In the genomic region with DNA sequence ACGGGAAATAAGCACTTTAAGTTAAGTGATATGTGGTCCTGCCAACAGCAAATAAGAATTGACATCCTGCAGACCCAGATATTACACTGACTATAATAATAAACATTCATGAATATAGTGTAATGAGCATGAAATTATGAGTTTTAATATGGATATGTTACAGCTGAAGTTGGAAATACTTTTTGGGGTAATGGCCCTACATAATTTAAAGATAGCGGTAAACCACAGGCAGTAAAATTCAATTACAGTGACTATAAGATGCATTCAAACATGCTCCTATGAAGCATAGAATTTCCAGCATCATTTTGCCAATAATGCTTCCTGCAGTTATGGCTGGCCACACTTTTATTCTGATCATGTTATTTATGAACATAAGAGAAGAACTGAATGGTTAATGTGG, we compare ENCODE assay signal across 28 cellular contexts. TPM values are rescaled to one million over a fixed set of nuclear protein-coding genes. Genes with fewer than 3 reads are reported as not detected.
"Had no signal": no experiment of that assay in that cellular context is flagged by ENCODE, and none has a peak within 500 bp of the region (broad histone marks: within the 10 kb centered on the region; RNA-seq: fewer than 3 reads in every experiment).

No MANE protein-coding gene starts in this region.

- H3K4me3 Mint-ChIP-seq: stimulated activated effector memory CD8-positive, alpha-beta T cell treated with anti-CD3 and anti-CD28 coated beads, Interleukin-12 subunit alpha, Interleukin-12 subunit beta, amount 100 ng/mL, for 72 hours; stimulated activated memory B cell treated with anti-CD40 and anti-IgM and Interleukin-4, amounts not matched to agents 10 μg/mL and 1 μg/mL and 100 μg/mL, for 72 hours; stimulated activated naive B cell treated with anti-CD40 and anti-IgM and Interleukin-4, amounts not matched to agents 10 μg/mL and 1 μg/mL and 100 μg/mL, for 72 hours; stimulated activated naive CD8-positive, alpha-beta T cell treated with anti-CD3 and anti-CD28 coated beads, Interleukin-15, amount 100 ng/mL, for 72 hours; stimulated activated naive CD8-positive, alpha-beta T cell treated with anti-CD3 and anti-CD28 coated beads, Interleukin-15, Interleukin-2, amounts not matched to agents 100 ng/mL and 50 ng/mL, for 24 hours; type B pancreatic cell had no signal

- H3K9me3 ChIP-seq: stomach, suprapubic skin, testis, thoracic aorta, thyroid gland, tibial artery, tibial nerve, transverse colon, upper lobe of left lung, upper lobe of right lung, uterus, vagina had no signal

- H3K27ac ChIP-seq: stomach, suprapubic skin, testis, thoracic aorta, thyroid gland, tibial artery, tibial nerve, transverse colon, upper lobe of left lung, upper lobe of right lung, uterus, vagina had no signal

- DNase-seq: stimulated activated CD4-positive, alpha-beta T cell treated with anti-CD3 and anti-CD28 coated beads, Interleukin-2, amount 100 ng/mL, for 48 hours; stimulated activated CD4-positive, alpha-beta T cell treated with anti-CD3 and anti-CD28 coated beads, Interleukin-4, amount 100 ng/mL, for 1 hour; stimulated activated CD4-positive, alpha-beta T cell treated with anti-CD3 and anti-CD28 coated beads, Interleukin-4, amount 100 ng/mL, for 24 hours; stimulated activated CD4-positive, alpha-beta T cell treated with anti-CD3 and anti-CD28 coated beads, Interleukin-4, amount 100 ng/mL, for 4 hours; stimulated activated CD8-positive, alpha-beta memory T cell treated with anti-CD3 and anti-CD28 coated beads, Interleukin-4, amount 100 ng/mL, for 48 hours; stimulated activated naive B cell treated with anti-CD40 and anti-IgM and Interleukin-4, amounts not matched to agents 10 μg/mL and 1 μg/mL and 100 μg/mL, for 72 hours; stimulated activated naive CD4-positive, alpha-beta T cell; stimulated activated naive CD4-positive, alpha-beta T cell treated with Interleukin-2 at 50 U/mL for 16 hours; stimulated activated naive CD8-positive, alpha-beta T cell treated with anti-CD3 and anti-CD28 coated beads, Interleukin-15, amount 100 ng/mL, for 72 hours; stimulated activated naive CD8-positive, alpha-beta T cell treated with anti-CD3 and anti-CD28 coated beads, Interleukin-15, Interleukin-2, amounts not matched to agents 100 U/mL and 50 U/mL, for 24 hours; stomach; substantia nigra; testis; thyroid gland; tibial artery; transverse colon; trophoblast cell; upper lobe of left lung; upper lobe of right lung; uterus had no signal

- H3K36me3 Mint-ChIP-seq: stimulated activated effector memory CD8-positive, alpha-beta T cell treated with anti-CD3 and anti-CD28 coated beads, Interleukin-12 subunit alpha, Interleukin-12 subunit beta, amount 100 ng/mL, for 72 hours; stimulated activated memory B cell treated with anti-CD40 and anti-IgM and Interleukin-4, amounts not matched to agents 10 μg/mL and 1 μg/mL and 100 μg/mL, for 72 hours; stimulated activated naive B cell treated with anti-CD40 and anti-IgM and Interleukin-4, amounts not matched to agents 10 μg/mL and 1 μg/mL and 100 μg/mL, for 72 hours; type B pancreatic cell had no signal

- H3K4me1 Mint-ChIP-seq: stimulated activated effector memory CD8-positive, alpha-beta T cell treated with anti-CD3 and anti-CD28 coated beads, Interleukin-12 subunit alpha, Interleukin-12 subunit beta, amount 100 ng/mL, for 72 hours; stimulated activated memory B cell treated with anti-CD40 and anti-IgM and Interleukin-4, amounts not matched to agents 10 μg/mL and 1 μg/mL and 100 μg/mL, for 72 hours; stimulated activated naive B cell treated with anti-CD40 and anti-IgM and Interleukin-4, amounts not matched to agents 10 μg/mL and 1 μg/mL and 100 μg/mL, for 72 hours; stimulated activated naive CD8-positive, alpha-beta T cell treated with anti-CD3 and anti-CD28 coated beads, Interleukin-15, amount 100 ng/mL, for 72 hours had no signal

- H3K27me3 Mint-ChIP-seq: stimulated activated memory B cell treated with anti-CD40 and anti-IgM and Interleukin-4, amounts not matched to agents 10 μg/mL and 1 μg/mL and 100 μg/mL, for 72 hours; stimulated activated naive B cell treated with anti-CD40 and anti-IgM and Interleukin-4, amounts not matched to agents 10 μg/mL and 1 μg/mL and 100 μg/mL, for 72 hours; stimulated activated naive CD8-positive, alpha-beta T cell treated with anti-CD3 and anti-CD28 coated beads, Interleukin-15, amount 100 ng/mL, for 72 hours; stimulated activated naive CD8-positive, alpha-beta T cell treated with anti-CD3 and anti-CD28 coated beads, Interleukin-15, Interleukin-2, amounts not matched to agents 100 ng/mL and 50 ng/mL, for 24 hours; type B pancreatic cell had no signal

- H3K4me1 ChIP-seq: stomach, suprapubic skin, testis, thyroid gland, tibial artery, tibial nerve, upper lobe of left lung, upper lobe of right lung, uterus, vagina had no signal

- H3K36me3 ChIP-seq: stomach, suprapubic skin, thoracic aorta, thyroid gland, tibial artery, tibial nerve, transverse colon, upper lobe of left lung, upper lobe of right lung, uterus, vagina had no signal

- H3K27me3 ChIP-seq: stomach, suprapubic skin, testis, thyroid gland, tibial artery, tibial nerve, transverse colon, upper lobe of left lung, upper lobe of right lung, uterus, vagina had no signal

- H3K9me3 Mint-ChIP-seq: stimulated activated naive CD8-positive, alpha-beta T cell treated with anti-CD3 and anti-CD28 coated beads, Interleukin-15, amount 100 ng/mL, for 72 hours; type B pancreatic cell had no signal

- H3K27ac Mint-ChIP-seq: stimulated activated effector memory CD8-positive, alpha-beta T cell treated with anti-CD3 and anti-CD28 coated beads, Interleukin-12 subunit alpha, Interleukin-12 subunit beta, amount 100 ng/mL, for 72 hours; stimulated activated memory B cell treated with anti-CD40 and anti-IgM and Interleukin-4, amounts not matched to agents 10 μg/mL and 1 μg/mL and 100 μg/mL, for 72 hours; stimulated activated naive B cell treated with anti-CD40 and anti-IgM and Interleukin-4, amounts not matched to agents 10 μg/mL and 1 μg/mL and 100 μg/mL, for 72 hours; stimulated activated naive CD8-positive, alpha-beta T cell treated with anti-CD3 and anti-CD28 coated beads, Interleukin-15, amount 100 ng/mL, for 72 hours; stimulated activated naive CD8-positive, alpha-beta T cell treated with anti-CD3 and anti-CD28 coated beads, Interleukin-15, Interleukin-2, amounts not matched to agents 100 ng/mL and 50 ng/mL, for 24 hours; type B pancreatic cell had no signal

- H3K4me3 ChIP-seq: stomach, suprapubic skin, testis, thoracic aorta, thyroid gland, tibial artery, tibial nerve, transverse colon, upper lobe of left lung, upper lobe of right lung, uterus, vagina had no signal

RNA-seq across cellular contexts. Expression of gene LRRTM4, which starts 49.4 kb away (rescaled TPM):
- total RNA-seq: suprapubic skin, thoracic aorta, thyroid gland had no signal
